Comparison of ENCODE assay signal across 12 cellular contexts in the genomic region with DNA sequence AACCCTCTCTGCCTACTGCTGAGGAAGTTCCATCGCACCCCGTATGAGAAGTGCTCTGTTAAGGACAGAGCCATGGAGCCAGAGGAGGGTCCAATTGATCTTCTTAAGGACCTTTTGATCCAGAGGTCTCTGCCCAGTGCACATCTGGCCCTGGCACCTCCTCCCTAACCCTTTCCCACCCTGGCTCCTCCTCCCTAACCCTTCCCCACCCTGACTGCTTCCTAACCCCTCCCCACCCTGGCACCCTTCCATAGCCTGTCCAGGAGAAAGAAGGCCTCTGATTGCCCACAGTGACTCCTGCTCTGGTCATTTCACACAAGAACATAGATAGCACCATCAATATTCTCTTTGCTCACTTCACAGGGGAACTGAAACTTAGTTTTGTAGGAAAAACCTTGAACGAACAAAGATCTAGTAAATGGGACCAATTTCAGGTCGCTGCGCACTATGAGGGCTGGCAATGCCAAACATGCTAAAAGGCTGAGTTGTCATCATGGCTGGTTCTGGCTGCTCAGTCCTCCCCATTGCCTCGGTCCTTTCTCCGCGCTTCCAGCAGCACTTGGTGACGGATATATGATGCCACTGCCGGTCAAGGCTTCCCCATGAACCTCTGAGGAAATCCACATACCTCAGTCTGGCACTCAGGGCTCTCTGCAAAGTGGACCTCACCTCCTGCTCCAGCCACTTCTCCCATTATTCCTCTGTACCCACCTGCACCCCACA. TPM values are rescaled to one million over a fixed set of nuclear protein-coding genes. Genes with fewer than 3 reads are reported as not detected.
A peak's percentile ranks its signal among the peaks of the same experiment; 100 is the strongest.
DNase-seq lines count a peak whose midpoint lies in the region; ATAC-seq and TF ChIP-seq lines count a peak whose summit lies in the region.
"Had no signal": no experiment of that assay in that cellular context is flagged by ENCODE, and none has a peak within 500 bp of the region (broad histone marks: within the 10 kb centered on the region; RNA-seq: fewer than 3 reads in every experiment).

No MANE protein-coding gene starts in this region.

- WGBS in thyroid gland, 2 donors, result 70 to 72% methylated on average over 10 of the region's 10 CpGs

- peaks cover 2% of the 10 kb centered on the region for H3K9me3 Mint-ChIP-seq in activated CD8-positive, alpha-beta memory T cell treated with anti-CD3 and anti-CD28 coated beads, Interleukin-2, amount 10 ng/mL, durations not matched to agents 7 days and 5 days (ENCODE audit: low read depth)
- H3K9me3 Mint-ChIP-seq in stimulated activated memory B cell treated with anti-CD40 and anti-IgM and Interleukin-4, amounts not matched to agents 10 μg/mL and 1 μg/mL and 100 μg/mL, for 72 hours, result peaks cover 5% of the 10 kb centered on the region

- no peak overlapping the region for H3K4me3 ChIP-seq in thyroid gland (replicated peaks in 1 of 3)

- no peaks in the 10 kb centered on the region for H3K36me3 ChIP-seq in thyroid gland

- no peak for ATAC-seq in activated CD8-positive, alpha-beta memory T cell treated with anti-CD3 and anti-CD28 coated beads, Interleukin-2, amount 10 ng/mL, durations not matched to agents 7 days and 5 days
- peak; percentile 41 for ATAC-seq in HG02642 (IDR thresholded peaks at IDR 0.05; ENCODE audit: poor library complexity, unreplicated experiment)
- ATAC-seq in stimulated activated memory B cell treated with anti-CD40 and anti-IgM and Interleukin-4, amounts not matched to agents 10 μg/mL and 1 μg/mL and 100 μg/mL, for 72 hours, result peak; percentile 1

- H3K36me3 Mint-ChIP-seq in activated CD8-positive, alpha-beta memory T cell treated with anti-CD3 and anti-CD28 coated beads, Interleukin-2, amount 10 ng/mL, durations not matched to agents 7 days and 5 days, result peaks cover 14% of the 10 kb centered on the region
- H3K36me3 Mint-ChIP-seq in stimulated activated memory B cell treated with anti-CD40 and anti-IgM and Interleukin-4, amounts not matched to agents 10 μg/mL and 1 μg/mL and 100 μg/mL, for 72 hours, result no peaks in the 10 kb centered on the region

- no peaks in the 10 kb centered on the region for H3K9me3 ChIP-seq in thyroid gland

- TF ChIP-seq CTCF in thyroid gland (IDR thresholded peaks at IDR 0.05), result no peak

- H3K4me1 ChIP-seq in thyroid gland, result peaks cover 7 to 23% of the 10 kb centered on the region in 2 donors

- H3K4me3 Mint-ChIP-seq in activated CD8-positive, alpha-beta memory T cell treated with anti-CD3 and anti-CD28 coated beads, Interleukin-2, amount 10 ng/mL, durations not matched to agents 7 days and 5 days, result no peak overlapping the region
- no peak overlapping the region for H3K4me3 Mint-ChIP-seq in stimulated activated memory B cell treated with anti-CD40 and anti-IgM and Interleukin-4, amounts not matched to agents 10 μg/mL and 1 μg/mL and 100 μg/mL, for 72 hours

- peaks cover 34% of the 10 kb centered on the region for H3K4me1 Mint-ChIP-seq in activated CD8-positive, alpha-beta memory T cell treated with anti-CD3 and anti-CD28 coated beads, Interleukin-2, amount 10 ng/mL, durations not matched to agents 7 days and 5 days
- H3K4me1 Mint-ChIP-seq in stimulated activated memory B cell treated with anti-CD40 and anti-IgM and Interleukin-4, amounts not matched to agents 10 μg/mL and 1 μg/mL and 100 μg/mL, for 72 hours, result peaks cover 49% of the 10 kb centered on the region

- H3K27me3 ChIP-seq in thyroid gland, result no peaks in the 10 kb centered on the region

- peak; percentile 25 for DNase-seq in activated CD8-positive, alpha-beta memory T cell treated with anti-CD3 and anti-CD28 coated beads, Interleukin-2, amount 10 ng/mL, durations not matched to agents 7 days and 5 days
- DNase-seq in activated CD8-positive, alpha-beta memory T cell treated with anti-CD3 and anti-CD28 coated beads, Interleukin-2, amount 50 U/mL, for 4 hours, result no peak
- DNase-seq in MV-4-11 (lab: John Stamatoyannopoulos, UW) (peak; percentile 71), NCI-H1092 treated with DMSO at 0.1 percent for 48 hours (lab: John Stamatoyannopoulos, UW) (no peak), thyroid gland (no peak), LoVo (ENCODE audit: low spot score) (no peak)
- DNase-seq: NCI-H1694; stimulated activated naive CD4-positive, alpha-beta T cell treated with Interleukin-2 at 50 U/mL for 16 hours; T-helper 1 cell had no signal

- intact Hi-C loops in thyroid gland (cut with DNase I), result loop anchor here (5.0 to 10.0 kb wide), 3 partner anchors 145 to 268 kb away; partner anchors contain the start of gene COX7A2L

- no peak overlapping the region for H3K27ac Mint-ChIP-seq in activated CD8-positive, alpha-beta memory T cell treated with anti-CD3 and anti-CD28 coated beads, Interleukin-2, amount 10 ng/mL, durations not matched to agents 7 days and 5 days
- no peak overlapping the region for H3K27ac Mint-ChIP-seq in stimulated activated memory B cell treated with anti-CD40 and anti-IgM and Interleukin-4, amounts not matched to agents 10 μg/mL and 1 μg/mL and 100 μg/mL, for 72 hours
- H3K27ac Mint-ChIP-seq: progenitor cell of endocrine pancreas had no signal

- peaks cover 13% of the 10 kb centered on the region for H3K27me3 Mint-ChIP-seq in activated CD8-positive, alpha-beta memory T cell treated with anti-CD3 and anti-CD28 coated beads, Interleukin-2, amount 10 ng/mL, durations not matched to agents 7 days and 5 days
- H3K27me3 Mint-ChIP-seq in stimulated activated memory B cell treated with anti-CD40 and anti-IgM and Interleukin-4, amounts not matched to agents 10 μg/mL and 1 μg/mL and 100 μg/mL, for 72 hours, result no peaks in the 10 kb centered on the region

- H3K27ac ChIP-seq in thyroid gland, result no peak overlapping the region

- no peak for TF ChIP-seq POLR2A in thyroid gland (IDR thresholded peaks at IDR 0.05)

- CTCF ChIA-PET in activated CD8-positive, alpha-beta memory T cell treated with anti-CD3 and anti-CD28 coated beads, Interleukin-2, amount 10 ng/mL, durations not matched to agents 7 days and 5 days (lab: Charles Lee), result interaction anchor here (0.6 to 4.7 kb wide), 18 partner anchors 8 to 264 kb away, joined by 3 to 25 read pairs (median 6); partner anchors contain the start of gene COX7A2L

RNA-seq across cellular contexts. Expression of gene PKDCC, which starts 49.2 kb away (rescaled TPM):
- not detected for total RNA-seq in activated CD8-positive, alpha-beta memory T cell treated with anti-CD3 and anti-CD28 coated beads, Interleukin-2, amount 10 ng/mL, durations not matched to agents 7 days and 5 days
- total RNA-seq in thyroid gland, result 10 to 100 TPM in 2 of 4 donors, 1 to 10 TPM in 2; 5.9 to 21.4 (median 12.7) TPM

Comparison
In these comparisons a context has a peak if more than half of its experiments do, and no peak if none do; other contexts are left out.
1. DNase-seq: peak in activated CD8-positive, alpha-beta memory T cell treated with anti-CD3 and anti-CD28 coated beads, Interleukin-2, amount 10 ng/mL, durations not matched to agents 7 days and 5 days (single experiment) and MV-4-11 (single experiment); none in activated CD8-positive, alpha-beta memory T cell treated with anti-CD3 and anti-CD28 coated beads, Interleukin-2, amount 50 U/mL, for 4 hours (single experiment), NCI-H1092 treated with DMSO at 0.1 percent for 48 hours (single experiment), thyroid gland (0 of 2) and LoVo (single experiment).
2. RNA of gene PKDCC, which starts 49.2 kb away (total RNA-seq): 5.9 to 21.4 TPM in thyroid gland; not detected in activated CD8-positive, alpha-beta memory T cell treated with anti-CD3 and anti-CD28 coated beads, Interleukin-2, amount 10 ng/mL, durations not matched to agents 7 days and 5 days; every median in the first group is over 4 times any median in the second.